ENCODE assay signal across 1 cellular context in the genomic region with DNA sequence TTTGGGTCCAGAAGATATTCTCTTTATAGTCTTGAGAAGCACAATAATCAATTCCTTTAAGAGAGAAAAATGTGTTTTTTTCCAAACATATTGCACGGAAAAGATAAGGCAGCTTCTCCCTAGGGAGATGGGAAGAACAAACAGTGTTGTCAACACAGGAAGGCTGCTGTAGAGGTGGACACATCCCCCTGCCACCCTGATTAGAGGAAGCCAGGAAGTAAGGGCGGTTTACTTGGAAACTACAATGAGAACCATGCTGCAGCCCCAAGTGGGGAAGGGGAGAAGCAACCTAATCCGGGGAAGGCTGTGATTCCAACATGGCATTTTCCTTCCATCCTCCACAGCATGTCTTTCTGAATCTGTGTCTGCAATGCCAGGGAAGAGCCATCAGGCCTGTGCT.
TF ChIP-seq lines count a peak whose summit lies in the region.

No MANE protein-coding gene starts in this region.

TF ChIP-seq in HepG2, 621 proteins besides CTCF, POLR2A, EP300 and RAD21 (continued from another document and continues in another):
- TF ChIP-seq POGK (CRISPR knock-in tag; conservative IDR thresholded peaks at IDR 0.05): no peak
- no peak for TF ChIP-seq ZNF430 (CRISPR knock-in tag; IDR thresholded peaks at IDR 0.05)
- TF ChIP-seq FOXO1 (CRISPR knock-in tag; IDR thresholded peaks at IDR 0.05): peak; percentile 82; the same call in 1 of the 2 replicates
- TF ChIP-seq TBL1XR1 (IDR thresholded peaks at IDR 0.05; ENCODE audit: borderline replicate concordance, low read length, partially characterized antibody): no peak
- TF ChIP-seq, protein P1, sequence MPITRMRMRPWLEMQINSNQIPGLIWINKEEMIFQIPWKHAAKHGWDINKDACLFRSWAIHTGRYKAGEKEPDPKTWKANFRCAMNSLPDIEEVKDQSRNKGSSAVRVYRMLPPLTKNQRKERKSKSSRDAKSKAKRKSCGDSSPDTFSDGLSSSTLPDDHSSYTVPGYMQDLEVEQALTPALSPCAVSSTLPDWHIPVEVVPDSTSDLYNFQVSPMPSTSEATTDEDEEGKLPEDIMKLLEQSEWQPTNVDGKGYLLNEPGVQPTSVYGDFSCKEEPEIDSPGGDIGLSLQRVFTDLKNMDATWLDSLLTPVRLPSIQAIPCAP (CRISPR knock-in tag; IDR thresholded peaks at IDR 0.05; ENCODE audit: low read depth): no peak
- no peak for TF ChIP-seq ZNF329 (CRISPR knock-in tag; IDR thresholded peaks at IDR 0.05; ENCODE audit: low read depth)
- no peak for TF ChIP-seq MAFK (conservative IDR thresholded peaks at IDR 0.05 in 1 of 2, IDR thresholded peaks at IDR 0.05 in 1 of 2; ENCODE audit: low read length in 2 of 2)
- no peak for TF ChIP-seq TOE1 (CRISPR knock-in tag; IDR thresholded peaks at IDR 0.05)
- no peak for TF ChIP-seq SRF (IDR thresholded peaks at IDR 0.05; ENCODE audit: low read depth, low read length)
- TF ChIP-seq MXD1 (CRISPR knock-in tag; IDR thresholded peaks at IDR 0.05): no peak
- no peak for TF ChIP-seq ZNF33A (CRISPR knock-in tag; IDR thresholded peaks at IDR 0.05; ENCODE audit: borderline replicate concordance)
- peak; percentile 57 for TF ChIP-seq GFI1 (CRISPR knock-in tag; IDR thresholded peaks at IDR 0.05; ENCODE audit: borderline replicate concordance)
- no peak for TF ChIP-seq CEBPZ (IDR thresholded peaks at IDR 0.05; ENCODE audit: low read length)
- TF ChIP-seq, protein P2, sequence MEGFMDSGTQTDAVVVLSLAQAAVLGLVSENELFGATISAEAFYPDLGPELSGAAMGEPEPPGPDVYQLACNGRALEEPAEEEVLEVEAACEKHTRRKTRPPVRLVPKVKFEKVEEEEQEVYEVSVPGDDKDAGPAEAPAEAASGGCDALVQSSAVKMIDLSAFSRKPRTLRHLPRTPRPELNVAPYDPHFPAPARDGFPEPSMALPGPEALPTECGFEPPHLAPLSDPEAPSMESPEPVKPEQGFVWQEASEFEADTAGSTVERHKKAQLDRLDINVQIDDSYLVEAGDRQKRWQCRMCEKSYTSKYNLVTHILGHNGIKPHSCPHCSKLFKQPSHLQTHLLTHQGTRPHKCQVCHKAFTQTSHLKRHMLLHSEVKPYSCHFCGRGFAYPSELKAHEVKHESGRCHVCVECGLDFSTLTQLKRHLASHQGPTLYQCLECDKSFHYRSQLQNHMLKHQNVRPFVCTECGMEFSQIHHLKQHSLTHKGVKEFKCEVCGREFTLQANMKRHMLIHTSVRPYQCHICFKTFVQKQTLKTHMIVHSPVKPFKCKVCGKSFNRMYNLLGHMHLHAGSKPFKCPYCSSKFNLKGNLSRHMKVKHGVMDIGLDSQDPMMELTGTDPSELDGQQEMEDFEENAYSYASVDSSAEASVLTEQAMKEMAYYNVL (CRISPR knock-in tag; IDR thresholded peaks at IDR 0.05; ENCODE audit: borderline replicate concordance): peak; percentile 78; the same call in 1 of the 2 replicates
- TF ChIP-seq RXRB (CRISPR knock-in tag; IDR thresholded peaks at IDR 0.05; ENCODE audit: borderline replicate concordance): no peak; the same call in 1 of the 2 replicates
- TF ChIP-seq, protein P3, sequence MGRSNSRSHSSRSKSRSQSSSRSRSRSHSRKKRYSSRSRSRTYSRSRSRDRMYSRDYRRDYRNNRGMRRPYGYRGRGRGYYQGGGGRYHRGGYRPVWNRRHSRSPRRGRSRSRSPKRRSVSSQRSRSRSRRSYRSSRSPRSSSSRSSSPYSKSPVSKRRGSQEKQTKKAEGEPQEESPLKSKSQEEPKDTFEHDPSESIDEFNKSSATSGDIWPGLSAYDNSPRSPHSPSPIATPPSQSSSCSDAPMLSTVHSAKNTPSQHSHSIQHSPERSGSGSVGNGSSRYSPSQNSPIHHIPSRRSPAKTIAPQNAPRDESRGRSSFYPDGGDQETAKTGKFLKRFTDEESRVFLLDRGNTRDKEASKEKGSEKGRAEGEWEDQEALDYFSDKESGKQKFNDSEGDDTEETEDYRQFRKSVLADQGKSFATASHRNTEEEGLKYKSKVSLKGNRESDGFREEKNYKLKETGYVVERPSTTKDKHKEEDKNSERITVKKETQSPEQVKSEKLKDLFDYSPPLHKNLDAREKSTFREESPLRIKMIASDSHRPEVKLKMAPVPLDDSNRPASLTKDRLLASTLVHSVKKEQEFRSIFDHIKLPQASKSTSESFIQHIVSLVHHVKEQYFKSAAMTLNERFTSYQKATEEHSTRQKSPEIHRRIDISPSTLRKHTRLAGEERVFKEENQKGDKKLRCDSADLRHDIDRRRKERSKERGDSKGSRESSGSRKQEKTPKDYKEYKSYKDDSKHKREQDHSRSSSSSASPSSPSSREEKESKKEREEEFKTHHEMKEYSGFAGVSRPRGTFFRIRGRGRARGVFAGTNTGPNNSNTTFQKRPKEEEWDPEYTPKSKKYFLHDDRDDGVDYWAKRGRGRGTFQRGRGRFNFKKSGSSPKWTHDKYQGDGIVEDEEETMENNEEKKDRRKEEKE (IDR thresholded peaks at IDR 0.05): no peak
- no peak for TF ChIP-seq ZNF496 (CRISPR knock-in tag; IDR thresholded peaks at IDR 0.05; ENCODE audit: insufficient replicate concordance)
- TF ChIP-seq ZKSCAN1 (IDR thresholded peaks at IDR 0.05; ENCODE audit: low read length): no peak
- no peak for TF ChIP-seq ZNF674 (CRISPR knock-in tag; IDR thresholded peaks at IDR 0.05; ENCODE audit: low read depth)
- TF ChIP-seq CREBL2 (CRISPR knock-in tag; IDR thresholded peaks at IDR 0.05; ENCODE audit: borderline replicate concordance): no peak
- no peak for TF ChIP-seq RNF219 (CRISPR knock-in tag; IDR thresholded peaks at IDR 0.05)
- no peak for TF ChIP-seq ZNF446 (CRISPR knock-in tag; IDR thresholded peaks at IDR 0.05)
- TF ChIP-seq KLF9 (CRISPR knock-in tag; IDR thresholded peaks at IDR 0.05; ENCODE audit: low read depth): no peak
- TF ChIP-seq, protein P4, sequence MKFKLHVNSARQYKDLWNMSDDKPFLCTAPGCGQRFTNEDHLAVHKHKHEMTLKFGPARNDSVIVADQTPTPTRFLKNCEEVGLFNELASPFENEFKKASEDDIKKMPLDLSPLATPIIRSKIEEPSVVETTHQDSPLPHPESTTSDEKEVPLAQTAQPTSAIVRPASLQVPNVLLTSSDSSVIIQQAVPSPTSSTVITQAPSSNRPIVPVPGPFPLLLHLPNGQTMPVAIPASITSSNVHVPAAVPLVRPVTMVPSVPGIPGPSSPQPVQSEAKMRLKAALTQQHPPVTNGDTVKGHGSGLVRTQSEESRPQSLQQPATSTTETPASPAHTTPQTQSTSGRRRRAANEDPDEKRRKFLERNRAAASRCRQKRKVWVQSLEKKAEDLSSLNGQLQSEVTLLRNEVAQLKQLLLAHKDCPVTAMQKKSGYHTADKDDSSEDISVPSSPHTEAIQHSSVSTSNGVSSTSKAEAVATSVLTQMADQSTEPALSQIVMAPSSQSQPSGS (CRISPR knock-in tag; IDR thresholded peaks at IDR 0.05): no peak
- no peak for TF ChIP-seq SP4 (CRISPR knock-in tag; IDR thresholded peaks at IDR 0.05)
- TF ChIP-seq SMC3 (IDR thresholded peaks at IDR 0.05; ENCODE audit: low read length): peak; percentile 16; the same call in 1 of the 2 replicates
- peak; percentile 93; the same call in 1 of the 2 replicates for TF ChIP-seq ZNF775 (CRISPR knock-in tag; IDR thresholded peaks at IDR 0.05; ENCODE audit: borderline replicate concordance)
- TF ChIP-seq ZNF225 (CRISPR knock-in tag; IDR thresholded peaks at IDR 0.05): no peak
- no peak for TF ChIP-seq ZHX1 (CRISPR knock-in tag; IDR thresholded peaks at IDR 0.05; ENCODE audit: low read depth)
- TF ChIP-seq KLF6 (CRISPR knock-in tag; IDR thresholded peaks at IDR 0.05): no peak
- TF ChIP-seq ASH2L (IDR thresholded peaks at IDR 0.05; ENCODE audit: insufficient read length, low read depth, low read length): peak; percentile 35
- no peak for TF ChIP-seq SKI (IDR thresholded peaks at IDR 0.05; ENCODE audit: partially characterized antibody)
- TF ChIP-seq HOXA9 (CRISPR knock-in tag; IDR thresholded peaks at IDR 0.05; ENCODE audit: borderline replicate concordance): no peak
- TF ChIP-seq, protein P5, sequence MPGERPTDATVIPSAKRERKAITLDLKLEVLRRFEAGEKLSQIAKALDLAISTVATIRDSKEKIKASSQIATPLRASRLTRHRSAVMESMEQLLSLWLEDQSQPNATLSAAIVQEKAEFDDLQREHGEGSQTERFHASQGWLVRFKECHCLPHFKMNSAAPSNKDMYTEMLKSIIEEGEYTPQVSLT (CRISPR knock-in tag; IDR thresholded peaks at IDR 0.05; ENCODE audit: borderline replicate concordance, low read depth): no peak
- TF ChIP-seq SMAD9 (CRISPR knock-in tag; IDR thresholded peaks at IDR 0.05): no peak
